Comparison of ENCODE assay signal across 8 cellular contexts in genomic region chr6:158819977-158820632, GRCh38. TPM values are rescaled to one million over a fixed set of nuclear protein-coding genes. Genes with fewer than 3 reads are reported as not detected.
DNase-seq lines count a peak whose midpoint lies in the region; ATAC-seq and TF ChIP-seq lines count a peak whose summit lies in the region.

No MANE protein-coding gene starts in this region.

- no peak overlapping the region for H3K4me2 ChIP-seq in trophoblast cell (ENCODE audit: low read length)

- ATAC-seq in HG03280 (IDR thresholded peaks at IDR 0.05; ENCODE audit: unreplicated experiment) (no peak), HG02852 (IDR thresholded peaks at IDR 0.05; ENCODE audit: unreplicated experiment) (no peak)

- peaks cover 25% of the 10 kb centered on the region for H3K79me2 ChIP-seq in trophoblast cell (ENCODE audit: control insufficient read depth, insufficient read depth, low read length, poor library complexity)

- peaks cover 27% of the 10 kb centered on the region for H3K36me3 Mint-ChIP-seq in endodermal cell (ENCODE audit: low read depth)

- no peak overlapping the region for H3K23ac ChIP-seq in trophoblast cell (ENCODE audit: low read length)

- H3K9me3 Mint-ChIP-seq in endodermal cell = peaks cover 6% of the 10 kb centered on the region

- H3K27me3 ChIP-seq in endodermal cell (ENCODE audit: control insufficient read depth, insufficient read depth, low read length, poor library complexity, severe bottlenecking) = no peaks in the 10 kb centered on the region
- H3K27me3 ChIP-seq in trophoblast cell (ENCODE audit: insufficient read depth, low read length) = no peaks in the 10 kb centered on the region

- H3K27ac ChIP-seq in endodermal cell (ENCODE audit: low read depth, low read length) (no peak overlapping the region), trophoblast cell (ENCODE audit: low read depth, low read length) (peak overlapping the region; percentile 94)

- H2AFZ ChIP-seq in trophoblast cell (ENCODE audit: insufficient read depth, low read length, poor library complexity) = no peak overlapping the region

- H3K79me1 ChIP-seq in trophoblast cell (ENCODE audit: low read length) = peaks cover 18% of the 10 kb centered on the region

- H3K4me1 ChIP-seq in endodermal cell (ENCODE audit: control insufficient read depth, insufficient read depth, low read length) = no peaks in the 10 kb centered on the region
- H3K4me1 ChIP-seq in trophoblast cell (ENCODE audit: control insufficient read depth in 1 of 2, insufficient read depth in 2 of 2, low read length in 2 of 2) = peaks cover 2 to 14% of the 10 kb centered on the region in 2 experiments

- peak overlapping the region; percentile 51 for H2BK5ac ChIP-seq in trophoblast cell (ENCODE audit: low read depth, low read length, poor library complexity)

- H2AK5ac ChIP-seq in trophoblast cell (ENCODE audit: low read length) = no peak overlapping the region

- H3K18ac ChIP-seq in trophoblast cell (ENCODE audit: low read length) = peak overlapping the region; percentile 42

- peak overlapping the region; percentile 67 for H3K27ac Mint-ChIP-seq in endodermal cell

- no peaks in the 10 kb centered on the region for H3K9me3 ChIP-seq in endodermal cell (ENCODE audit: control insufficient read depth, low read length)
- no peaks in the 10 kb centered on the region for H3K9me3 ChIP-seq in trophoblast cell (ENCODE audit: insufficient read depth, low read depth, low read length)

- peak overlapping the region; percentile 98 for H4K8ac ChIP-seq in trophoblast cell (ENCODE audit: low read depth, low read length)

- H3K36me3 ChIP-seq in endodermal cell (ENCODE audit: control insufficient read depth, insufficient read depth, low read length) (peaks cover 18% of the 10 kb centered on the region), trophoblast cell (ENCODE audit: control insufficient read depth in 1 of 2, insufficient read depth in 2 of 2, low read length in 2 of 2) (peaks cover 2 to 6% of the 10 kb centered on the region in 2 experiments)

- H2BK120ac ChIP-seq in trophoblast cell (ENCODE audit: insufficient read depth, low read length, poor library complexity) = peak overlapping the region; percentile 97

- peak overlapping the region; percentile 71 for H2BK12ac ChIP-seq in trophoblast cell (ENCODE audit: low read length)

- peak overlapping the region; percentile 98 for H4K91ac ChIP-seq in trophoblast cell (ENCODE audit: low read depth, low read length)

- H3K4me1 Mint-ChIP-seq in endodermal cell = peaks cover 27% of the 10 kb centered on the region

- peak overlapping the region; percentile 90 for H3K4me3 Mint-ChIP-seq in endodermal cell

- H3K14ac ChIP-seq in trophoblast cell (ENCODE audit: low read length) = peak overlapping the region; percentile 40

- H3K4me3 ChIP-seq in GM12865 (ENCODE audit: low read depth, low read length) (peak overlapping the region; percentile 59; the same call in 1 of the 2 replicates), endodermal cell (ENCODE audit: low read length) (no peak overlapping the region), trophoblast cell (ENCODE audit: low read depth, low read length) (no peak overlapping the region)

- TF ChIP-seq CTCF in GM12865 (IDR thresholded peaks at IDR 0.05; ENCODE audit: insufficient read depth, low read depth, low read length, missing control alignments) = no peak
- no peak for TF ChIP-seq CTCF in endodermal cell (conservative IDR thresholded peaks at IDR 0.05)

- DNase-seq in GM12865 (ENCODE audit: low read depth) (no peak), OCI-M1 (lab: John Stamatoyannopoulos, UW) (peak; percentile 42), endodermal cell (peak; percentile 36), trophoblast cell (peak; percentile 36 to 63), GOT3 (lab: John Stamatoyannopoulos, UW) (no peak), NCI-H1092 (lab: John Stamatoyannopoulos, UW) (no peak)

- no peak overlapping the region for H4K12ac ChIP-seq in trophoblast cell (ENCODE audit: low read depth, low read length)

- WGBS in endodermal cell (ENCODE audit: insufficient coverage in 1 of 2, insufficient read length in 1 of 2), 2 experiments = 92 to 97% methylated on average over 6 of the region's 6 CpGs
- WGBS in trophoblast cell (ENCODE audit: extremely low coverage, insufficient coverage, insufficient read length) = no CpG with 5 or more reads among the region's 6 CpGs

- H3K9ac ChIP-seq in endodermal cell (ENCODE audit: extremely low read depth, low read length, poor library complexity, severe bottlenecking) (no peak overlapping the region), trophoblast cell (ENCODE audit: low read length) (no peak overlapping the region)

- peaks cover 3% of the 10 kb centered on the region for H3K27me3 Mint-ChIP-seq in endodermal cell (ENCODE audit: insufficient read depth)

- H3K4ac ChIP-seq in trophoblast cell (ENCODE audit: low read depth, low read length) = no peak overlapping the region

RNA-seq across cellular contexts. Expression of gene EZR, which starts 0.9 kb away (rescaled TPM):
- 100 to 1,000 TPM; 145 to 209 TPM for total RNA-seq in endodermal cell
- 118 TPM for polyA plus RNA-seq in endodermal cell (2013, experiment 1 of 2)
- 115 TPM for polyA plus RNA-seq in endodermal cell (2013, experiment 2 of 2)
- 490 and 492 TPM in 2 replicates for polyA plus RNA-seq in trophoblast cell (2013)

Comparison
In these comparisons a context has a peak if more than half of its experiments do, and no peak if none do; other contexts are left out.
1. DNase-seq: peak in OCI-M1 (single experiment), endodermal cell (single experiment) and trophoblast cell (2 of 2); none in GM12865 (single experiment), GOT3 (single experiment) and NCI-H1092 (single experiment).